Comparison of ENCODE assay signal across 4 cellular contexts in genomic region chr1:7839526-7839925, GRCh38. TPM values are rescaled to one million over a fixed set of nuclear protein-coding genes. Genes with fewer than 3 reads are reported as not detected.
"Had no signal": no experiment of that assay in that cellular context is flagged by ENCODE, and none has a peak within 500 bp of the region (broad histone marks: within the 10 kb centered on the region; RNA-seq: fewer than 3 reads in every experiment).

No MANE protein-coding gene starts in this region.

- H3K4me3 ChIP-seq: GM12878 had no signal

- DNase-seq: GDM1, GF-D8 had no signal

- ATAC-seq: GM12878 had no signal

RNA-seq across cellular contexts. Expression of gene UTS2, which starts 13.3 kb away (rescaled TPM):
- total RNA-seq: G401, GM12878 had no signal
- polyA plus RNA-seq: GM12878 had no signal
